In the genomic region with DNA sequence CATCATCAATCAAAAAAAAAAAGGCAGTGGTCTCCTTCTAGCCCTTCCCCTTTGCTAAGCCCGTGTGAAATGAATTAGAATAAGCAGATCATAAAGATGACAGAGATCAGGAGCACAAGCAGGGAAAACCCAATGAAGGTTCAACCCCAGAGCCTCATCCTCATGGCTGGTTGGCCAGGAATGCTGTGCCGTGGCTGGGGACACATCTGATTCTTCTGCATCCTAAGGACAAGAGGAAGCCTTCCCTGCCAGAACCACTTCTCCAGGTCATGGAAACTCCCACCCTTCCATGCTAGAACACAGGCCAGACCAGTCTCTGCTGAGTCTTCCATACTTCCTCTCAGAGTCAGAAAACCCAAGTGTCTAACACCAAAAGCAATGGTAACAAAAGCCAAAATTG, we compare ENCODE assay signal across 31 cellular contexts.
"Had no signal": no experiment of that assay in that cellular context is flagged by ENCODE, and none has a peak within 500 bp of the region (broad histone marks: within the 10 kb centered on the region; RNA-seq: fewer than 3 reads in every experiment).

No MANE protein-coding gene starts in this region.

- H3K4me3 Mint-ChIP-seq: naive thymus-derived CD8-positive, alpha-beta T cell; natural killer cell treated with Interleukin-12 subunit alpha and Interleukin-12 subunit beta and Interleukin-15 and Interleukin-18, amount 100 ng/mL, for 72 hours; nephron progenitor cell; neural crest cell; stimulated activated effector memory CD8-positive, alpha-beta T cell treated with anti-CD3 and anti-CD28 coated beads, Interleukin-12 subunit alpha, Interleukin-12 subunit beta, amount 100 ng/mL, for 72 hours; stimulated activated naive CD8-positive, alpha-beta T cell treated with anti-CD3 and anti-CD28 coated beads, Interleukin-15, amount 100 ng/mL, for 72 hours; type B pancreatic cell had no signal

- H3K9me3 ChIP-seq: neutrophil, ovary, psoas muscle, right lobe of liver, sigmoid colon, suprapubic skin, testis, tibial artery, upper lobe of right lung, uterus had no signal

- H3K9me3 Mint-ChIP-seq: natural killer cell treated with Interleukin-12 subunit alpha and Interleukin-12 subunit beta and Interleukin-15 and Interleukin-18, amount 100 ng/mL, for 72 hours; type B pancreatic cell had no signal

- H3K27me3 Mint-ChIP-seq: stimulated activated naive CD8-positive, alpha-beta T cell treated with anti-CD3 and anti-CD28 coated beads, Interleukin-15, amount 100 ng/mL, for 72 hours; type B pancreatic cell had no signal

- H3K4me1 Mint-ChIP-seq: naive thymus-derived CD8-positive, alpha-beta T cell; neural crest cell; stimulated activated effector memory CD8-positive, alpha-beta T cell treated with anti-CD3 and anti-CD28 coated beads, Interleukin-12 subunit alpha, Interleukin-12 subunit beta, amount 100 ng/mL, for 72 hours; stimulated activated naive CD8-positive, alpha-beta T cell treated with anti-CD3 and anti-CD28 coated beads, Interleukin-15, amount 100 ng/mL, for 72 hours had no signal

- ATAC-seq: naive thymus-derived CD8-positive, alpha-beta T cell; natural killer cell treated with Interleukin-12 subunit alpha and Interleukin-12 subunit beta and Interleukin-15 and Interleukin-18, amount 100 ng/mL, for 72 hours; psoas muscle; right cardiac atrium; right lobe of liver; stimulated activated effector memory CD8-positive, alpha-beta T cell treated with anti-CD3 and anti-CD28 coated beads, Interleukin-12 subunit alpha, Interleukin-12 subunit beta, amount 100 ng/mL, for 72 hours; stimulated activated naive CD8-positive, alpha-beta T cell treated with anti-CD3 and anti-CD28 coated beads, Interleukin-15, amount 100 ng/mL, for 72 hours; stimulated activated naive CD8-positive, alpha-beta T cell treated with anti-CD3 and anti-CD28 coated beads, Interleukin-15, Interleukin-2, amounts not matched to agents 100 U/mL and 50 U/mL, for 24 hours; upper lobe of right lung had no signal

- H3K36me3 ChIP-seq: neutrophil, ovary, right lobe of liver, sigmoid colon, suprapubic skin, tibial artery, transverse colon, upper lobe of right lung, uterus had no signal

- H3K27me3 ChIP-seq: neutrophil, ovary, right lobe of liver, sigmoid colon, suprapubic skin, testis, tibial artery, transverse colon, upper lobe of right lung, uterus had no signal

- H3K4me1 ChIP-seq: parathyroid adenoma, psoas muscle, right lobe of liver, sigmoid colon, suprapubic skin, testis, tibial artery, transverse colon, upper lobe of right lung, uterus had no signal

- H3K27ac Mint-ChIP-seq: natural killer cell treated with Interleukin-12 subunit alpha and Interleukin-12 subunit beta and Interleukin-15 and Interleukin-18, amount 100 ng/mL, for 72 hours; nephron progenitor cell; progenitor cell of endocrine pancreas; stimulated activated effector memory CD8-positive, alpha-beta T cell treated with anti-CD3 and anti-CD28 coated beads, Interleukin-12 subunit alpha, Interleukin-12 subunit beta, amount 100 ng/mL, for 72 hours; stimulated activated naive CD8-positive, alpha-beta T cell treated with anti-CD3 and anti-CD28 coated beads, Interleukin-15, amount 100 ng/mL, for 72 hours; type B pancreatic cell had no signal

- H3K4me3 ChIP-seq: ovary, psoas muscle, right lobe of liver, sigmoid colon, suprapubic skin, testis, tibial artery, transverse colon, upper lobe of right lung, uterus had no signal

- DNase-seq: naive thymus-derived CD8-positive, alpha-beta T cell; nephron progenitor cell; nucleus accumbens; ovary; posterior cingulate gyrus; psoas muscle; right cardiac atrium; right lobe of liver; sigmoid colon; small intestine; stimulated activated CD4-positive, alpha-beta T cell treated with anti-CD3 and anti-CD28 coated beads, Interleukin-15, amount 100 ng/mL, for 24 hours; stimulated activated CD4-positive, alpha-beta T cell treated with anti-CD3 and anti-CD28 coated beads, Interleukin-2, amount 100 ng/mL, for 24 hours; stimulated activated CD4-positive, alpha-beta T cell treated with anti-CD3 and anti-CD28 coated beads, Interleukin-2, amount 100 ng/mL, for 48 hours; stimulated activated CD4-positive, alpha-beta T cell treated with anti-CD3 and anti-CD28 coated beads, Interleukin-4, amount 100 ng/mL, for 24 hours; stimulated activated naive CD4-positive, alpha-beta T cell; stimulated activated naive CD8-positive, alpha-beta T cell treated with anti-CD3 and anti-CD28 coated beads, Interleukin-15, amount 100 ng/mL, for 72 hours; stimulated activated naive CD8-positive, alpha-beta T cell treated with anti-CD3 and anti-CD28 coated beads, Interleukin-15, Interleukin-2, amounts not matched to agents 100 U/mL and 50 U/mL, for 24 hours; substantia nigra; testis; tibial artery; transverse colon; upper lobe of right lung; uterus had no signal

- H3K27ac ChIP-seq: neutrophil, ovary, parathyroid adenoma, psoas muscle, right lobe of liver, sigmoid colon, suprapubic skin, testis, tibial artery, transverse colon, upper lobe of right lung, uterus had no signal

- H3K36me3 Mint-ChIP-seq: natural killer cell treated with Interleukin-12 subunit alpha and Interleukin-12 subunit beta and Interleukin-15 and Interleukin-18, amount 100 ng/mL, for 72 hours; stimulated activated effector memory CD8-positive, alpha-beta T cell treated with anti-CD3 and anti-CD28 coated beads, Interleukin-12 subunit alpha, Interleukin-12 subunit beta, amount 100 ng/mL, for 72 hours; type B pancreatic cell had no signal
